In the genomic region with DNA sequence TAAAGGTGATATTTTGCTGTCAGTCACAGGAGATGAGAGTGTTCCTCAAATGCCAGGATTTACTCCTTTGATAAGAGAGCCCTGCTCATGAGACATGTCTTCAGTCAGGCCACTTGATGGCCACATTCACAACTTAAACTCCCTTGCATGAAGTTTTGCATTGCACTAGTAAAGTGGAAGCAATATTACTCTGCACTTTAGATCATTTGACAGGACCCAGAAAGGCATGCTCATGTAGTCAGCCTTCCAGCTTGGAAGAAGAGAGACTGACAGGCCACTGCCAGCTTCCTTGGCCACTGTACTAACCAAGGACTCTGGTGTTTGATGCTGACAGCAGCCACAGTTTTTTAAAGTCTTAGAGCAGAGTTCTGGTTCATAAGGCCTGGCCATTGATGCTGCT, we compare ENCODE assay signal across 18 cellular contexts. TPM values are rescaled to one million over a fixed set of nuclear protein-coding genes. Genes with fewer than 3 reads are reported as not detected.
DNase-seq lines count a peak whose midpoint lies in the region; ATAC-seq and TF ChIP-seq lines count a peak whose summit lies in the region.
"Had no signal": no experiment of that assay in that cellular context is flagged by ENCODE, and none has a peak within 500 bp of the region (broad histone marks: within the 10 kb centered on the region; RNA-seq: fewer than 3 reads in every experiment).

No MANE protein-coding gene starts in this region.

- peak overlapping the region; percentile 68 for H3K27ac Mint-ChIP-seq in chondrocyte (ENCODE audit: unreplicated experiment)
- H3K27ac Mint-ChIP-seq in neural progenitor cell = no peak overlapping the region
- H3K27ac Mint-ChIP-seq: activated naive CD4-positive, alpha-beta T cell treated with anti-CD3 and anti-CD28 coated beads, Interleukin-2, amount 50 U/mL, for 24 hours; GM23338 had no signal

- no peaks in the 10 kb centered on the region for H4K20me1 ChIP-seq in Loucy (ENCODE audit: insufficient read depth, low read length, poor library complexity, severe bottlenecking)
- no peaks in the 10 kb centered on the region for H4K20me1 ChIP-seq in neural progenitor cell (ENCODE audit: low read depth)
- H4K20me1 ChIP-seq in OCI-LY7 (ENCODE audit: insufficient read depth, low read length) = no peaks in the 10 kb centered on the region

- peak; percentile 53 for DNase-seq in AG10803 (ENCODE audit: low read depth)
- no peak for DNase-seq in chondrocyte (ENCODE audit: low spot score)
- DNase-seq in neural progenitor cell (ENCODE audit: low spot score) = peak; percentile 6
- DNase-seq in OCI-LY7 (ENCODE audit: low spot score) = no peak
- no peak for DNase-seq in medulla oblongata (ENCODE audit: extremely low spot score)
- DNase-seq in spleen = no peak
- DNase-seq: activated CD4-positive, alpha-beta T cell treated with anti-CD3 and anti-CD28 coated beads, Interleukin-2, amount 50 U/mL, for 48 hours; Caco-2; esophagus squamous epithelium; GDM1; NCI-H526 treated with DMSO at 0.1 percent for 48 hours; small intestine had no signal

- TF ChIP-seq POLR2A in spleen (IDR thresholded peaks at IDR 0.05) = no peak

- no peak overlapping the region for H3K4me3 Mint-ChIP-seq in chondrocyte (ENCODE audit: unreplicated experiment)
- no peak overlapping the region for H3K4me3 Mint-ChIP-seq in neural progenitor cell
- H3K4me3 Mint-ChIP-seq: activated naive CD4-positive, alpha-beta T cell treated with anti-CD3 and anti-CD28 coated beads, Interleukin-2, amount 50 U/mL, for 24 hours; GM23338 had no signal

- H3K9me3 ChIP-seq in Loucy (ENCODE audit: insufficient read depth, low read depth, low read length) (no peaks in the 10 kb centered on the region), neural progenitor cell (ENCODE audit: low read depth) (no peaks in the 10 kb centered on the region), OCI-LY7 (ENCODE audit: low read length) (no peaks in the 10 kb centered on the region), spleen (peaks cover 0 to 6% (median 0%) of the 10 kb centered on the region in 8 donors)
- H3K9me3 ChIP-seq: Caco-2, esophagus squamous epithelium had no signal

- no peaks in the 10 kb centered on the region for H3F3A ChIP-seq in Loucy (ENCODE audit: low read depth)
- peaks cover 15% of the 10 kb centered on the region for H3F3A ChIP-seq in neural progenitor cell (ENCODE audit: low read depth)

- CTCF ChIA-PET in OCI-LY7 (lab: Charles Lee; ENCODE audit: unreplicated experiment) = no interaction called here

- H2AFZ ChIP-seq in Loucy (ENCODE audit: low read length) = 0 out of 2 replicates have a peak overlapping the region, but pooled peaks have one; percentile 47
- no peak overlapping the region for H2AFZ ChIP-seq in neural progenitor cell (replicated peaks)
- no peak overlapping the region for H2AFZ ChIP-seq in OCI-LY7 (ENCODE audit: low read length)
- H2AFZ ChIP-seq: GM23338, parathyroid adenoma had no signal

- H3K36me3 ChIP-seq in Loucy (ENCODE audit: insufficient read depth, low read length) (no peaks in the 10 kb centered on the region), neural progenitor cell (no peaks in the 10 kb centered on the region), OCI-LY7 (ENCODE audit: insufficient read depth, low read length) (no peaks in the 10 kb centered on the region), spleen (no peaks in the 10 kb centered on the region)
- H3K36me3 ChIP-seq: breast epithelium had no signal

- H3K4me1 Mint-ChIP-seq in chondrocyte (ENCODE audit: low read depth) (peaks cover 47% of the 10 kb centered on the region), neural progenitor cell (peaks cover 5% of the 10 kb centered on the region)
- H3K4me1 Mint-ChIP-seq: activated naive CD4-positive, alpha-beta T cell treated with anti-CD3 and anti-CD28 coated beads, Interleukin-2, amount 50 U/mL, for 24 hours had no signal

- H3K27me3 ChIP-seq in Loucy (ENCODE audit: insufficient read depth, low read length, poor library complexity, severe bottlenecking) = no peaks in the 10 kb centered on the region
- H3K27me3 ChIP-seq in neural progenitor cell = no peaks in the 10 kb centered on the region
- H3K27me3 ChIP-seq in spleen (replicated peaks in 1 of 7) = no peaks in the 10 kb centered on the region
- H3K27me3 ChIP-seq: breast epithelium, esophagus squamous epithelium had no signal

- intact Hi-C loops in OCI-LY7 (cut with micrococcal nuclease; ENCODE audit: unreplicated experiment) = no loop called here
- intact Hi-C loops in spleen (cut with DNase I; ENCODE audit: low total_unique reads) = no loop called here

- H3K36me3 Mint-ChIP-seq in chondrocyte (ENCODE audit: low read depth) (peaks cover 28% of the 10 kb centered on the region), neural progenitor cell (no peaks in the 10 kb centered on the region)
- H3K36me3 Mint-ChIP-seq: activated naive CD4-positive, alpha-beta T cell treated with anti-CD3 and anti-CD28 coated beads, Interleukin-2, amount 50 U/mL, for 24 hours had no signal

- no peaks in the 10 kb centered on the region for H3K9me2 ChIP-seq in Loucy (replicated peaks; ENCODE audit: low read depth, low read length)
- H3K9me2 ChIP-seq in OCI-LY7 (ENCODE audit: insufficient read depth, low read length) = no peaks in the 10 kb centered on the region

- peaks cover 2% of the 10 kb centered on the region for H3K9me3 Mint-ChIP-seq in chondrocyte (ENCODE audit: low read depth)
- peaks cover 3% of the 10 kb centered on the region for H3K9me3 Mint-ChIP-seq in neural progenitor cell
- H3K9me3 Mint-ChIP-seq: activated naive CD4-positive, alpha-beta T cell treated with anti-CD3 and anti-CD28 coated beads, Interleukin-2, amount 50 U/mL, for 24 hours had no signal

- no TSS peak for BruUV-seq in OCI-LY7 (replicated peaks; lab: Mats Ljungman, UMichigan)

- H3K9ac ChIP-seq in Loucy (ENCODE audit: low read depth, low read length, poor library complexity, severe bottlenecking) (no peak overlapping the region), neural progenitor cell (no peak overlapping the region)
- H3K9ac ChIP-seq: parathyroid adenoma had no signal

- H3K4me2 ChIP-seq in Loucy (ENCODE audit: low read depth, low read length, poor library complexity, severe bottlenecking) (no peak overlapping the region), neural progenitor cell (no peak overlapping the region), OCI-LY7 (ENCODE audit: low read length) (no peak overlapping the region)
- H3K4me2 ChIP-seq: GM23338 had no signal

- H3K27me3 Mint-ChIP-seq in chondrocyte (ENCODE audit: low read depth) = no peaks in the 10 kb centered on the region
- peaks cover 2% of the 10 kb centered on the region for H3K27me3 Mint-ChIP-seq in neural progenitor cell (ENCODE audit: insufficient read depth, low read depth)

- no peak for ATAC-seq in GM18861 (IDR thresholded peaks at IDR 0.05; ENCODE audit: unreplicated experiment)
- ATAC-seq: GM23338 had no signal

- TF ChIP-seq CTCF in AG10803 (conservative IDR thresholded peaks at IDR 0.05; ENCODE audit: low read length) = peak; percentile 29
- TF ChIP-seq CTCF in Loucy (conservative IDR thresholded peaks at IDR 0.05; ENCODE audit: low read length) = peak; percentile 26; the same call in 1 of the 2 replicates
- TF ChIP-seq CTCF in chondrocyte (IDR thresholded peaks at IDR 0.05) = peak; percentile 68
- TF ChIP-seq CTCF in neural progenitor cell (IDR thresholded peaks at IDR 0.05) = no peak
- no peak for TF ChIP-seq CTCF in OCI-LY7 (conservative IDR thresholded peaks at IDR 0.05; ENCODE audit: low read length)
- no peak for TF ChIP-seq CTCF in spleen (IDR thresholded peaks at IDR 0.05 in 8 of 11, conservative IDR thresholded peaks at IDR 0.05 in 3 of 11)

- no peaks in the 10 kb centered on the region for H3K4me1 ChIP-seq in Loucy (ENCODE audit: insufficient read depth, low read length, poor library complexity, severe bottlenecking)
- peaks cover 28% of the 10 kb centered on the region for H3K4me1 ChIP-seq in neural progenitor cell
- no peaks in the 10 kb centered on the region for H3K4me1 ChIP-seq in OCI-LY7 (ENCODE audit: insufficient read depth, low read length, poor library complexity, severe bottlenecking)
- no peaks in the 10 kb centered on the region for H3K4me1 ChIP-seq in spleen
- H3K4me1 ChIP-seq: breast epithelium, Caco-2, esophagus squamous epithelium, parathyroid adenoma had no signal

- no peaks in the 10 kb centered on the region for H3K79me2 ChIP-seq in Loucy (ENCODE audit: insufficient read depth, low read length)
- no peaks in the 10 kb centered on the region for H3K79me2 ChIP-seq in neural progenitor cell (ENCODE audit: low read depth)
- no peaks in the 10 kb centered on the region for H3K79me2 ChIP-seq in OCI-LY7 (ENCODE audit: insufficient read depth, low read depth, low read length)
- H3K79me2 ChIP-seq: parathyroid adenoma had no signal

- peak overlapping the region; percentile 46 for H3K27ac ChIP-seq in neural progenitor cell
- H3K27ac ChIP-seq in OCI-LY7 (ENCODE audit: low read depth, low read length, poor library complexity, severe bottlenecking) = no peak overlapping the region
- no peak overlapping the region for H3K27ac ChIP-seq in spleen
- H3K27ac ChIP-seq: breast epithelium, esophagus squamous epithelium, parathyroid adenoma had no signal

- H3K4me3 ChIP-seq in AG10803 (ENCODE audit: low read length) = no peak overlapping the region
- no peak overlapping the region for H3K4me3 ChIP-seq in Loucy (ENCODE audit: low read length, poor library complexity, severe bottlenecking)
- no peak overlapping the region for H3K4me3 ChIP-seq in neural progenitor cell
- no peak overlapping the region for H3K4me3 ChIP-seq in OCI-LY7 (ENCODE audit: low read depth, low read length, poor library complexity, severe bottlenecking)
- H3K4me3 ChIP-seq in spleen = no peak overlapping the region
- H3K4me3 ChIP-seq: breast epithelium, esophagus squamous epithelium, GM23338 had no signal

- POLR2A ChIA-PET in OCI-LY7 (lab: Charles Lee) = interaction anchor here (0.7 kb wide), 1 partner anchor 1998 kb away, joined by 4 read pairs; no protein-coding TSS in a partner anchor

RNA-seq across cellular contexts. Expression of a gene that starts 42.6 kb away (rescaled TPM):
- total RNA-seq in chondrocyte (255 to 315 TPM (median 261 TPM) in 3 replicates), neural progenitor cell (ENCODE audit: low replicate concordance) (0.31 TPM in 1 of 2 replicates, not detected in the other), OCI-LY7 (2022) (not detected in 2 replicates), spleen (10 to 100 TPM in 5 of 7 donors, 1 to 10 TPM in 2; 5.4 to 52.4 (median 20.3) TPM)
- total RNA-seq in OCI-LY7 (2014; rRNA removed; shearing (Covaris generic)) = not detected in 2 replicates
- polyA plus RNA-seq in spleen = 1 to 10 TPM in 1 of 3 donors, under 1 TPM in 2; 0.30 to 3.1 (median 0.94) TPM

Comparison
In these comparisons a context has a peak if more than half of its experiments do, and no peak if none do; other contexts are left out.
1. DNase-seq: peak in AG10803 (single experiment) and neural progenitor cell (single experiment); none in chondrocyte (single experiment), OCI-LY7 (single experiment), medulla oblongata (single experiment) and spleen (single experiment).
2. CTCF ChIP-seq: peak in AG10803 (single experiment), Loucy (single experiment) and chondrocyte (single experiment); none in neural progenitor cell (single experiment), OCI-LY7 (single experiment) and spleen (0 of 11).